Comparison of ENCODE assay signal across 1 cellular context in genomic region chr3:15107075-15107947, GRCh38.
TF ChIP-seq lines count a peak whose summit lies in the region.

No MANE protein-coding gene starts in this region.

TF ChIP-seq in HepG2, 621 proteins besides CTCF, POLR2A, EP300 and RAD21 (continued from another document):
- peak; percentile 25; the same call in 1 of the 2 replicates for TF ChIP-seq DMAP1 (CRISPR knock-in tag; IDR thresholded peaks at IDR 0.05)
- TF ChIP-seq IRF9 (CRISPR knock-in tag; IDR thresholded peaks at IDR 0.05; ENCODE audit: borderline replicate concordance), result no peak
- TF ChIP-seq ZNF292 (CRISPR knock-in tag; IDR thresholded peaks at IDR 0.05; ENCODE audit: borderline replicate concordance, low read depth), result peak; percentile 86; the same call in 1 of the 2 replicates
- no peak for TF ChIP-seq STAT5B (CRISPR knock-in tag; IDR thresholded peaks at IDR 0.05)
- TF ChIP-seq RBM22 (optimal IDR thresholded peaks at IDR 0.05; ENCODE audit: low read length), result no peak
- no peak for TF ChIP-seq THAP7 (CRISPR knock-in tag; IDR thresholded peaks at IDR 0.05)
- TF ChIP-seq ATF2 (CRISPR knock-in tag; IDR thresholded peaks at IDR 0.05), result peak; percentile 21; the same call in 1 of the 2 replicates
- TF ChIP-seq PCBP1 (IDR thresholded peaks at IDR 0.05; ENCODE audit: borderline replicate concordance, low read depth, low read length), result no peak
- no peak for TF ChIP-seq ZNF337 (CRISPR knock-in tag; IDR thresholded peaks at IDR 0.05; ENCODE audit: borderline replicate concordance, low read depth)
- TF ChIP-seq FOXA1 (IDR thresholded peaks at IDR 0.05), result no peak
- peak; percentile 14; the same call in 1 of the 2 replicates for TF ChIP-seq FOXA1 (CRISPR knock-in tag; IDR thresholded peaks at IDR 0.05)
- TF ChIP-seq MAFK (conservative IDR thresholded peaks at IDR 0.05 in 1 of 2, IDR thresholded peaks at IDR 0.05 in 1 of 2; ENCODE audit: low read length in 2 of 2), result peak in 1 of 2 experiments; percentile 15; a peak in 1 of 4 replicates
- TF ChIP-seq SRSF9 (IDR thresholded peaks at IDR 0.05; ENCODE audit: borderline replicate concordance, insufficient read depth, low read depth, low read length, poor library complexity, severe bottlenecking), result no peak
- TF ChIP-seq POGK (CRISPR knock-in tag; conservative IDR thresholded peaks at IDR 0.05), result peak; percentile 69
- no peak for TF ChIP-seq ZNF17 (CRISPR knock-in tag; IDR thresholded peaks at IDR 0.05)
- peak; percentile 52 for TF ChIP-seq ZNF574 (CRISPR knock-in tag; IDR thresholded peaks at IDR 0.05)
- peak; percentile 54; the same call in 1 of the 2 replicates for TF ChIP-seq HMG20A (CRISPR knock-in tag; IDR thresholded peaks at IDR 0.05; ENCODE audit: borderline replicate concordance)
- TF ChIP-seq MED8 (CRISPR knock-in tag; IDR thresholded peaks at IDR 0.05; ENCODE audit: insufficient replicate concordance), result no peak
- no peak for TF ChIP-seq ZNF790 (CRISPR knock-in tag; IDR thresholded peaks at IDR 0.05; ENCODE audit: borderline replicate concordance)
- no peak for TF ChIP-seq POLR2AphosphoS2 (IDR thresholded peaks at IDR 0.05; ENCODE audit: low read depth, low read length)
- no peak for TF ChIP-seq ZNF549 (CRISPR knock-in tag; IDR thresholded peaks at IDR 0.05)
- no peak for TF ChIP-seq TP53 (CRISPR knock-in tag; conservative IDR thresholded peaks at IDR 0.05)
- peak; percentile 36; the same call in 1 of the 2 replicates for TF ChIP-seq MAX (IDR thresholded peaks at IDR 0.05)
- TF ChIP-seq MBD4 (IDR thresholded peaks at IDR 0.05; ENCODE audit: borderline replicate concordance, low read length), result no peak
- no peak; the same call in 1 of the 2 replicates for TF ChIP-seq HINFP (CRISPR knock-in tag; IDR thresholded peaks at IDR 0.05; ENCODE audit: low read depth)
- TF ChIP-seq PLSCR1 (CRISPR knock-in tag; IDR thresholded peaks at IDR 0.05; ENCODE audit: borderline replicate concordance), result no peak
- no peak for TF ChIP-seq ZBTB7A (CRISPR knock-in tag; IDR thresholded peaks at IDR 0.05)
- TF ChIP-seq XRCC5 (optimal IDR thresholded peaks at IDR 0.05; ENCODE audit: low read length), result no peak
- TF ChIP-seq KMT2B (CRISPR knock-in tag; IDR thresholded peaks at IDR 0.05), result no peak
- peak; percentile 77 for TF ChIP-seq PHF21A (CRISPR knock-in tag; IDR thresholded peaks at IDR 0.05)
- 0 out of 2 replicates have a peak, but pooled peaks have one; percentile 68 for TF ChIP-seq ZNF607 (CRISPR knock-in tag; IDR thresholded peaks at IDR 0.05; ENCODE audit: borderline replicate concordance)
- TF ChIP-seq NRL (CRISPR knock-in tag; IDR thresholded peaks at IDR 0.05; ENCODE audit: borderline replicate concordance), result no peak
- TF ChIP-seq MEIS2 (CRISPR knock-in tag; IDR thresholded peaks at IDR 0.05), result peak; percentile 77
